Comparison of ENCODE assay signal across 29 cellular contexts in the genomic region with DNA sequence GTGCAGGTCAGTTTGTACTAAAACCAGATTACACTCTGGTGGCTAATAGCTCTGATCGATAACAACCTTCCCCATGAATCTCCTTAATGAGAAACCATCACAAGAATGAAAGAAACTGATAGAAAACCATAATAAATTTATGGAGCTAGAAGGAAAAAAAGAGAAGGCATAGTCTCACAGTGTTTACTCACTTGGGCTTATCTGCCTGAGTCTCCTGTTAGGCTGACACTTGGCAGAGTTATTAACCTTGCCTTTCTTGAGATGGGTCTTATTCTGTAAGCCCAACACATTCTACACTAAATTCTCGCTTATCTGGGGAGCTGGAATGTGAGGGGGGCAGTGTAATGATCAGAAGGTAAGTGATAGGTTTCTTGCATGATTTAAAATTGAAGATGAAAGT.
DNase-seq lines count a peak whose midpoint lies in the region; FAIRE-seq and TF ChIP-seq lines count a peak whose summit lies in the region.
"Had no signal": no experiment of that assay in that cellular context is flagged by ENCODE, and none has a peak within 500 bp of the region (broad histone marks: within the 10 kb centered on the region; RNA-seq: fewer than 3 reads in every experiment).

No MANE protein-coding gene starts in this region.

- H3K36me3 ChIP-seq in breast epithelium (no peaks in the 10 kb centered on the region), astrocyte (ENCODE audit: insufficient read depth, low read length) (no peaks in the 10 kb centered on the region)
- H3K36me3 ChIP-seq: thyroid gland had no signal

- H3K27ac ChIP-seq in breast epithelium (no peak overlapping the region), astrocyte (ENCODE audit: low read depth, low read length) (no peak overlapping the region), coronary artery (no peak overlapping the region)
- H3K27ac ChIP-seq: thyroid gland had no signal

- no peak overlapping the region for H3K4me3 Mint-ChIP-seq in MCF 10A (ENCODE audit: unreplicated experiment)
- H3K4me3 Mint-ChIP-seq in astrocyte (ENCODE audit: unreplicated experiment): no peak overlapping the region
- H3K4me3 Mint-ChIP-seq: activated CD4-positive, alpha-beta T cell treated with anti-CD3 and anti-CD28 coated beads for 36 hours; activated T-cell treated with anti-CD3 and anti-CD28 coated beads, Interleukin-2, amount 50 U/mL, for 24 hours; CD8-positive, alpha-beta memory T cell; memory B cell; naive B cell had no signal

- POLR2A ChIA-PET in MCF 10A (lab: Yijun Ruan, JAX): interaction anchor here (0.7 kb wide), 1 partner anchor 186 kb away, joined by 3 read pairs; no protein-coding TSS in a partner anchor

- TF ChIP-seq CTCF in MCF 10A (IDR thresholded peaks at IDR 0.05; ENCODE audit: unreplicated experiment) (no peak), breast epithelium (IDR thresholded peaks at IDR 0.05) (no peak), astrocyte (IDR thresholded peaks at IDR 0.05; ENCODE audit: insufficient read depth, low read depth, low read length) (no peak), coronary artery (IDR thresholded peaks at IDR 0.05) (no peak)

- H3K79me2 ChIP-seq in astrocyte (ENCODE audit: insufficient read depth, low read length): no peaks in the 10 kb centered on the region

- H3K4me1 Mint-ChIP-seq in MCF 10A (ENCODE audit: insufficient read depth, unreplicated experiment): peaks cover 12% of the 10 kb centered on the region
- peaks cover 12% of the 10 kb centered on the region for H3K4me1 Mint-ChIP-seq in astrocyte (ENCODE audit: low read depth, unreplicated experiment)
- H3K4me1 Mint-ChIP-seq: activated CD4-positive, alpha-beta T cell treated with anti-CD3 and anti-CD28 coated beads for 36 hours; CD8-positive, alpha-beta memory T cell had no signal

- no peaks in the 10 kb centered on the region for H3K36me3 Mint-ChIP-seq in MCF 10A (ENCODE audit: insufficient read depth, unreplicated experiment)
- no peaks in the 10 kb centered on the region for H3K36me3 Mint-ChIP-seq in astrocyte (ENCODE audit: low read depth, unreplicated experiment)
- H3K36me3 Mint-ChIP-seq: CD8-positive, alpha-beta memory T cell had no signal

- H2AFZ ChIP-seq in astrocyte (ENCODE audit: low read depth, low read length): no peak overlapping the region

- H3K9me3 ChIP-seq in breast epithelium: no peaks in the 10 kb centered on the region
- no peaks in the 10 kb centered on the region for H3K9me3 ChIP-seq in astrocyte (ENCODE audit: insufficient read depth, low read depth, low read length)
- H3K9me3 ChIP-seq: thyroid gland had no signal

- H3K9ac ChIP-seq in astrocyte (ENCODE audit: low read length): no peak overlapping the region

- intact Hi-C loops in MCF 10A (cut with micrococcal nuclease): no loop called here
- intact Hi-C loops in breast epithelium (cut with DNase I; ENCODE audit: low total_unique reads): no loop called here

- H3K27ac Mint-ChIP-seq in MCF 10A (ENCODE audit: low read depth, unreplicated experiment) (peak overlapping the region; percentile 61), astrocyte (ENCODE audit: unreplicated experiment) (no peak overlapping the region)
- H3K27ac Mint-ChIP-seq: activated CD4-positive, alpha-beta T cell treated with anti-CD3 and anti-CD28 coated beads for 36 hours; activated T-cell treated with anti-CD3 and anti-CD28 coated beads, Interleukin-2, amount 50 U/mL, for 24 hours; CD8-positive, alpha-beta memory T cell; memory B cell had no signal

- H3K4me1 ChIP-seq in breast epithelium: no peaks in the 10 kb centered on the region
- H3K4me1 ChIP-seq in astrocyte (ENCODE audit: insufficient read depth, low read length): peaks cover 13% of the 10 kb centered on the region
- H3K4me1 ChIP-seq: thyroid gland had no signal

- no peaks in the 10 kb centered on the region for H4K20me1 ChIP-seq in astrocyte (ENCODE audit: insufficient read depth, low read length)

- H3K27me3 Mint-ChIP-seq in MCF 10A (ENCODE audit: insufficient read depth, unreplicated experiment) (no peaks in the 10 kb centered on the region), astrocyte (ENCODE audit: low read depth, unreplicated experiment) (no peaks in the 10 kb centered on the region)
- H3K27me3 Mint-ChIP-seq: activated CD4-positive, alpha-beta T cell treated with anti-CD3 and anti-CD28 coated beads for 36 hours; activated T-cell treated with anti-CD3 and anti-CD28 coated beads, Interleukin-2, amount 50 U/mL, for 24 hours; CD8-positive, alpha-beta memory T cell; memory B cell; naive B cell had no signal

- DNase-seq in MCF 10A (ENCODE audit: unreplicated experiment) (no peak), breast epithelium (ENCODE audit: low spot score in 2 of 2) (no peak), astrocyte (ENCODE audit: low read depth) (peak; percentile 3), iris pigment epithelial cell (ENCODE audit: low read depth) (peak; percentile 39), T-helper 1 cell (no peak), KG1 (lab: John Stamatoyannopoulos, UW) (no peak), coronary artery (ENCODE audit: low spot score) (no peak)
- DNase-seq in activated effector memory CD4-positive, alpha-beta T cell treated with anti-CD3 and anti-CD28 coated beads, Interleukin-2, amount 50 U/mL, for 16 hours: no peak
- DNase-seq: 8988T; activated CD4-positive, alpha-beta T cell treated with anti-CD3 and anti-CD28 coated beads for 36 hours; activated naive CD4-positive, alpha-beta T cell treated with Interleukin-2 at 50 U/mL for 16 hours; activated T-cell treated with anti-CD3 and anti-CD28 coated beads, Interleukin-2, amount 50 U/mL, for 24 hours; AML-193; CD8-positive, alpha-beta memory T cell; DMS153; naive B cell; NCI-H1436 treated with DMSO at 0.1 percent for 48 hours; NCI-H510A; NK-92 treated with Interleukin-12 subunit alpha and Interleukin-12 subunit beta, amount 100 ng/mL, for 24 hours; nucleus accumbens; SHP77 treated with DMSO at 0.1 percent for 48 hours; stimulated activated CD4-positive, alpha-beta T cell treated with anti-CD3 and anti-CD28 coated beads, Interleukin-12 subunit alpha, Interleukin-12 subunit beta, amount 100 ng/mL, for 4 hours; stimulated activated CD4-positive, alpha-beta T cell treated with anti-CD3 and anti-CD28 coated beads, Interleukin-4, amount 100 ng/mL, for 4 hours; stimulated activated naive CD8-positive, alpha-beta T cell treated with anti-CD3 and anti-CD28 coated beads, Interleukin-15, Interleukin-2, amounts not matched to agents 100 U/mL and 50 U/mL, for 24 hours; thyroid gland had no signal

- H3K4me2 ChIP-seq in astrocyte (ENCODE audit: low read length): peak overlapping the region; percentile 30

- no peaks in the 10 kb centered on the region for H3K9me3 Mint-ChIP-seq in MCF 10A (ENCODE audit: unreplicated experiment)
- H3K9me3 Mint-ChIP-seq in astrocyte (ENCODE audit: unreplicated experiment): no peaks in the 10 kb centered on the region
- H3K9me3 Mint-ChIP-seq: activated T-cell treated with anti-CD3 and anti-CD28 coated beads, Interleukin-2, amount 50 U/mL, for 24 hours; CD8-positive, alpha-beta memory T cell; memory B cell; naive B cell had no signal

- no peak for TF ChIP-seq POLR2A in breast epithelium (IDR thresholded peaks at IDR 0.05)

- no TSS peak for BruUV-seq in MCF 10A (replicated peaks; lab: Mats Ljungman, UMichigan)

- no peaks in the 10 kb centered on the region for H3K27me3 ChIP-seq in breast epithelium
- H3K27me3 ChIP-seq in astrocyte (ENCODE audit: insufficient read depth, low read length): no peaks in the 10 kb centered on the region
- H3K27me3 ChIP-seq: thyroid gland had no signal

- FAIRE-seq in astrocyte (lab: Jason Lieb, UNC): no peak
- FAIRE-seq: endometrium, G401.6, TTC549 had no signal

- CTCF ChIA-PET in MCF 10A (lab: Yijun Ruan, JAX): interaction anchor here (0.8 kb wide), 1 partner anchor 18 kb away, joined by 4 read pairs; no protein-coding TSS in a partner anchor

- H3K4me3 ChIP-seq in breast epithelium (no peak overlapping the region), astrocyte (ENCODE audit: insufficient read depth, low read depth, low read length) (no peak overlapping the region), coronary artery (no peak overlapping the region)
- H3K4me3 ChIP-seq: thyroid gland had no signal

Comparison
In these comparisons a context has a peak if more than half of its experiments do, and no peak if none do; other contexts are left out.
1. DNase-seq: peak in astrocyte (single experiment) and iris pigment epithelial cell (single experiment); none in MCF 10A (single experiment), breast epithelium (0 of 2), T-helper 1 cell (0 of 5), KG1 (single experiment), activated effector memory CD4-positive, alpha-beta T cell treated with anti-CD3 and anti-CD28 coated beads, Interleukin-2, amount 50 U/mL, for 16 hours (single experiment) and coronary artery (single experiment).